In genomic region chr5:177509991-177510566, GRCh38 we compare ENCODE assay signal across 10 cellular contexts. TPM values are rescaled to one million over a fixed set of nuclear protein-coding genes. Genes with fewer than 3 reads are reported as not detected.
DNase-seq lines count a peak whose midpoint lies in the region; ATAC-seq, FAIRE-seq and TF ChIP-seq lines count a peak whose summit lies in the region.
"Had no signal": no experiment of that assay in that cellular context is flagged by ENCODE, and none has a peak within 500 bp of the region (broad histone marks: within the 10 kb centered on the region; RNA-seq: fewer than 3 reads in every experiment).

No MANE protein-coding gene starts in this region.

- H3K4me1 ChIP-seq in HEK293 (ENCODE audit: control insufficient read depth, insufficient read depth, low read length), result no peaks in the 10 kb centered on the region
- no peaks in the 10 kb centered on the region for H3K4me1 ChIP-seq in thyroid gland
- no peaks in the 10 kb centered on the region for H3K4me1 ChIP-seq in small intestine (ENCODE audit: control insufficient read depth in 2 of 2, insufficient read depth in 1 of 2, low read depth in 1 of 2, low read length in 1 of 2)

- H3K36me3 ChIP-seq in HEK293 (ENCODE audit: control insufficient read depth in 2 of 2, insufficient read depth in 1 of 2, low read length in 2 of 2) (peaks cover 6 to 63% of the 10 kb centered on the region in 2 experiments), thyroid gland (peaks cover 36 to 40% of the 10 kb centered on the region in 2 donors), small intestine (ENCODE audit: control insufficient read depth in 2 of 2, insufficient read depth in 2 of 2, low read length in 2 of 2) (peaks cover 6 to 15% of the 10 kb centered on the region in 2 donors)

- H3K27ac Mint-ChIP-seq in T-cell, result peak overlapping the region in 1 of 2 donors; percentile 65

- DNase-seq in T-cell (no peak), sciatic nerve (ENCODE audit: low spot score) (no peak), T1000 (lab: John Stamatoyannopoulos, UW) (no peak), thyroid gland (no peak), small intestine (no peak), hypothalamus (lab: John Stamatoyannopoulos, UW) (no peak)
- DNase-seq: activated T-cell treated with anti-CD3 and anti-CD28 coated beads, Interleukin-2, amount 50 U/mL, for 48 hours; NCI-H446 had no signal

- H3K4me1 Mint-ChIP-seq in T-cell, result peaks cover 2 to 16% (median 15%) of the 10 kb centered on the region in 3 donors

- H3K27me3 ChIP-seq in thyroid gland (no peaks in the 10 kb centered on the region), small intestine (ENCODE audit: control insufficient read depth in 2 of 2, insufficient read depth in 2 of 2, low read length in 2 of 2) (no peaks in the 10 kb centered on the region)

- peak overlapping the region in 2 of 3 donors; percentile 24 for H3K4me3 Mint-ChIP-seq in T-cell

- no peak overlapping the region for H3K27ac ChIP-seq in HEK293 (ENCODE audit: extremely low read depth, low read depth, low read length)
- no peak overlapping the region for H3K27ac ChIP-seq in thyroid gland
- H3K27ac ChIP-seq in small intestine (ENCODE audit: low read depth in 1 of 2, low read length in 1 of 2), result peak overlapping the region in 1 of 2 donors; percentile 34

- intact Hi-C loops in sciatic nerve (cut with DNase I) (no loop called here), thyroid gland (cut with DNase I) (loop anchor here (10.0 kb wide), 1 partner anchor 395 kb away; no protein-coding TSS in a partner anchor)

- H3K9me3 Mint-ChIP-seq in T-cell, result no peaks in the 10 kb centered on the region

- TF ChIP-seq CTCF in HEK293 (tag by site-specific recombination; IDR thresholded peaks at IDR 0.05), result no peak
- TF ChIP-seq CTCF in thyroid gland (IDR thresholded peaks at IDR 0.05), result no peak

- POLR2A ChIA-PET in HEK293 (lab: Yijun Ruan, JAX), result interaction anchor here (1.0 to 1.9 kb wide), 4 partner anchors 14 to 55 kb away, joined by 3 to 7 read pairs (median 5); no protein-coding TSS in a partner anchor
- POLR2A ChIA-PET in T-cell (lab: Charles Lee), result no interaction called here

- ATAC-seq in GM18861 (IDR thresholded peaks at IDR 0.05; ENCODE audit: unreplicated experiment) (peak; percentile 34), T-cell (replicated peaks in 1 of 4) (peak in 2 of 4 experiments; percentile 32 to 33), sciatic nerve (peak; percentile 4)

- no peak overlapping the region for H3K4me3 ChIP-seq in HEK293 (ENCODE audit: low read depth, low read length)
- H3K4me3 ChIP-seq in thyroid gland (replicated peaks in 1 of 3), result peak overlapping the region in 1 of 3 donors; percentile 12
- H3K4me3 ChIP-seq in small intestine (ENCODE audit: low read depth in 1 of 2, low read length in 2 of 2), result no peak overlapping the region

- no peaks in the 10 kb centered on the region for H3K9me3 ChIP-seq in HEK293 (ENCODE audit: control insufficient read depth, insufficient read depth, low read depth, low read length)
- no peaks in the 10 kb centered on the region for H3K9me3 ChIP-seq in thyroid gland
- H3K9me3 ChIP-seq in small intestine (ENCODE audit: control insufficient read depth, low read depth), result no peaks in the 10 kb centered on the region

- peaks cover 26% of the 10 kb centered on the region for H3K36me3 Mint-ChIP-seq in T-cell

- no peak for FAIRE-seq in small intestine (lab: Jason Lieb, UNC)

- WGBS in thyroid gland, 2 donors, result 77 to 84% methylated on average over 9 to 10 of the region's 11 CpGs
- WGBS in small intestine, 3 donors, result 67 to 77% (median 74%) methylated on average over 11 of the region's 11 CpGs

- CTCF ChIA-PET in HEK293 (lab: Yijun Ruan, JAX), result interaction anchor here (1.0 to 2.8 kb wide), 2 partner anchors 9 to 11 kb away, joined by 3 to 16 read pairs; no protein-coding TSS in a partner anchor
- CTCF ChIA-PET in T-cell (lab: Charles Lee), result interaction anchor here in 1 of 2 donors (0.6 kb wide), 1 partner anchor 417 kb away, joined by 5 read pairs; no protein-coding TSS in a partner anchor

- no peak for TF ChIP-seq POLR2A in thyroid gland (IDR thresholded peaks at IDR 0.05)

- H3K27me3 Mint-ChIP-seq in T-cell, result no peaks in the 10 kb centered on the region

TF ChIP-seq in HEK293, 187 proteins besides CTCF, POLR2A, EP300 and RAD21:
- TF ChIP-seq ZNF658 (tag by site-specific recombination; IDR thresholded peaks at IDR 0.05), result no peak
- TF ChIP-seq, protein P1, sequence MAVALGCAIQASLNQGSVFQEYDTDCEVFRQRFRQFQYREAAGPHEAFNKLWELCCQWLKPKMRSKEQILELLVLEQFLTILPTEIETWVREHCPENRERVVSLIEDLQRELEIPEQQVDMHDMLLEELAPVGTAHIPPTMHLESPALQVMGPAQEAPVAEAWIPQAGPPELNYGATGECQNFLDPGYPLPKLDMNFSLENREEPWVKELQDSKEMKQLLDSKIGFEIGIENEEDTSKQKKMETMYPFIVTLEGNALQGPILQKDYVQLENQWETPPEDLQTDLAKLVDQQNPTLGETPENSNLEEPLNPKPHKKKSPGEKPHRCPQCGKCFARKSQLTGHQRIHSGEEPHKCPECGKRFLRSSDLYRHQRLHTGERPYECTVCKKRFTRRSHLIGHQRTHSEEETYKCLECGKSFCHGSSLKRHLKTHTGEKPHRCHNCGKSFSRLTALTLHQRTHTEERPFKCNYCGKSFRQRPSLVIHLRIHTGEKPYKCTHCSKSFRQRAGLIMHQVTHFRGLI (tag by site-specific recombination; IDR thresholded peaks at IDR 0.05), result 0 out of 2 replicates have a peak, but pooled peaks have one; percentile 12
- no peak for TF ChIP-seq ZSCAN23 (tag by site-specific recombination; IDR thresholded peaks at IDR 0.05)
- peak; percentile 47 for TF ChIP-seq GLIS2 (tag by site-specific recombination; IDR thresholded peaks at IDR 0.05)
- TF ChIP-seq ZNF529 (tag by site-specific recombination; IDR thresholded peaks at IDR 0.05; ENCODE audit: insufficient replicate concordance), result no peak

RNA-seq across cellular contexts. Expression of gene DOK3, which starts 0.5 kb away (rescaled TPM):
- 1 to 10 TPM; 1.1 to 5.8 (median 4.3) TPM for total RNA-seq in T-cell
- total RNA-seq in sciatic nerve, result 16.2 TPM
- total RNA-seq in thyroid gland, result 1 to 10 TPM; 2.0 to 5.9 (median 3.5) TPM
- polyA plus RNA-seq in small intestine, result 1 to 10 TPM; 3.1 to 6.0 (median 4.1) TPM

RNA-seq across cellular contexts. Expression of gene DDX41, which starts 6.7 kb away (rescaled TPM):
- total RNA-seq in T-cell (100 to 1,000 TPM in 3 of 5 donors, 10 to 100 TPM in 2; 64.8 to 118 (median 106) TPM), sciatic nerve (68.2 TPM), thyroid gland (100 to 1,000 TPM; 119 to 170 (median 145) TPM)
- polyA plus RNA-seq in small intestine, result 10 to 100 TPM; 81.9 to 93.0 (median 82.3) TPM

RNA-seq across cellular contexts. Expression of gene PDLIM7, which starts 12.7 kb away (rescaled TPM):
- total RNA-seq in T-cell, result 10 to 100 TPM in 4 of 5 donors, 1 to 10 TPM in 1; 9.8 to 17.8 (median 12.8) TPM
- total RNA-seq in sciatic nerve, result 144 TPM
- total RNA-seq in thyroid gland, result 10 to 100 TPM; 23.2 to 52.4 (median 34.8) TPM
- 10 to 100 TPM in 1 of 3 donors, 1 to 10 TPM in 2; 3.8 to 44.4 (median 8.9) TPM for polyA plus RNA-seq in small intestine

RNA-seq across cellular contexts. Expression of gene DBN1, which starts 36.6 kb away (rescaled TPM):
- total RNA-seq in T-cell (10 to 100 TPM; 11.6 to 41.3 (median 21.1) TPM), sciatic nerve (63.5 TPM), thyroid gland (10 to 100 TPM; 61.4 to 98.8 (median 68.0) TPM)
- 10 to 100 TPM in 1 of 3 donors, 1 to 10 TPM in 2; 1.6 to 32.0 (median 5.1) TPM for polyA plus RNA-seq in small intestine

RNA-seq across cellular contexts. Expression of gene FAM193B, which starts 44.3 kb away (rescaled TPM):
- 100 to 1,000 TPM; 162 to 233 (median 217) TPM for total RNA-seq in T-cell
- total RNA-seq in sciatic nerve, result 113 TPM
- 10 to 100 TPM; 38.0 to 54.7 (median 46.6) TPM for total RNA-seq in thyroid gland
- polyA plus RNA-seq in small intestine, result 100 to 1,000 TPM in 2 of 3 donors, 10 to 100 TPM in 1; 68.7 to 336 (median 239) TPM
